In the genomic region with DNA sequence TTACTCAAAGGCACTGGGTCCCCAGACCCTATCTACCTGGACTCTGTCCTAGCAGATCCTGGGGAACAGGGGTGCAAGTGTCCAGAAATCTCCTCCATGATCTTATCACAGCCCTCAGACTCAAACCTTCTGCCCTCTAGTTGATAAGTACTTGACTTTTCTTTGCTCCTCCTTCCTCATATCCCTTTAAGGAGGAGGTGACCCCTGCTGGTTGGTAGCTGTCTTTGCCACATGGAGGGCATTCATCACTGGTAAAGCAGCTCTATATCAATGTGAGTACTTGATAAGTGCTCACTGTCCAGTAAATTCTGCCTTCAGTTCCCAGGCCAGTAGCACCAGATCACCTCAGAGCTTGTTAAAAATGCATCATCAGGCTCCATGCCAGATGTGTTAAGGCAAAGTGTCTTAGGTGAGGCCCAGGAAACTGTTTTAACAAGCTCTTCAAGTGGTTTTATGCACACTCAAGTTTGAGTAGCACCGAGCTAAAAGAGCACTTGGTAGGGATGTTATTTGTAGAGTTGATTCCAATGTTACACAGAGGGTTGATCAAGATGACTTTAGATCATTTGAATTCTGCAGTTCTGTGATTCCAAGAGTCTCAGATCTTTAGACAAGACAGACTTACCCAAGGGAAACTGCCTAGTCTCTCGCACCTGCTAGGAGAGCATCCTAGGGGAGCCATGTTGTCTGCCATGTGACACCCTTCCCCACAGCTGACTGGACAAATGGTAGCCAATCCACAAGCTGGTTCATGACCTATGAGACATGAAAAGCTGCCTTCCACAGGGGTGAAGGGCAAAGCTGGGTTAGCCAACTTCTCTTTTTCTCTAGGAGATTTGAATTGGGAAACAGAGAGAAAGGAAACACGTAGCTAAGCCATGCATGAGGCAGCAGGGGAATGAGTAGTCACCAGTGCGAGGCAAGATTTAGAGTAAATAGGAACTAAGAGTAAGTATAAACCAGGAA, we compare ENCODE assay signal across 1 cellular context.
TF ChIP-seq lines count a peak whose summit lies in the region.

No MANE protein-coding gene starts in this region.

TF ChIP-seq in GM23338, 12 proteins besides CTCF, POLR2A, EP300 and RAD21 (continued from another document):
- TF ChIP-seq, protein P1, sequence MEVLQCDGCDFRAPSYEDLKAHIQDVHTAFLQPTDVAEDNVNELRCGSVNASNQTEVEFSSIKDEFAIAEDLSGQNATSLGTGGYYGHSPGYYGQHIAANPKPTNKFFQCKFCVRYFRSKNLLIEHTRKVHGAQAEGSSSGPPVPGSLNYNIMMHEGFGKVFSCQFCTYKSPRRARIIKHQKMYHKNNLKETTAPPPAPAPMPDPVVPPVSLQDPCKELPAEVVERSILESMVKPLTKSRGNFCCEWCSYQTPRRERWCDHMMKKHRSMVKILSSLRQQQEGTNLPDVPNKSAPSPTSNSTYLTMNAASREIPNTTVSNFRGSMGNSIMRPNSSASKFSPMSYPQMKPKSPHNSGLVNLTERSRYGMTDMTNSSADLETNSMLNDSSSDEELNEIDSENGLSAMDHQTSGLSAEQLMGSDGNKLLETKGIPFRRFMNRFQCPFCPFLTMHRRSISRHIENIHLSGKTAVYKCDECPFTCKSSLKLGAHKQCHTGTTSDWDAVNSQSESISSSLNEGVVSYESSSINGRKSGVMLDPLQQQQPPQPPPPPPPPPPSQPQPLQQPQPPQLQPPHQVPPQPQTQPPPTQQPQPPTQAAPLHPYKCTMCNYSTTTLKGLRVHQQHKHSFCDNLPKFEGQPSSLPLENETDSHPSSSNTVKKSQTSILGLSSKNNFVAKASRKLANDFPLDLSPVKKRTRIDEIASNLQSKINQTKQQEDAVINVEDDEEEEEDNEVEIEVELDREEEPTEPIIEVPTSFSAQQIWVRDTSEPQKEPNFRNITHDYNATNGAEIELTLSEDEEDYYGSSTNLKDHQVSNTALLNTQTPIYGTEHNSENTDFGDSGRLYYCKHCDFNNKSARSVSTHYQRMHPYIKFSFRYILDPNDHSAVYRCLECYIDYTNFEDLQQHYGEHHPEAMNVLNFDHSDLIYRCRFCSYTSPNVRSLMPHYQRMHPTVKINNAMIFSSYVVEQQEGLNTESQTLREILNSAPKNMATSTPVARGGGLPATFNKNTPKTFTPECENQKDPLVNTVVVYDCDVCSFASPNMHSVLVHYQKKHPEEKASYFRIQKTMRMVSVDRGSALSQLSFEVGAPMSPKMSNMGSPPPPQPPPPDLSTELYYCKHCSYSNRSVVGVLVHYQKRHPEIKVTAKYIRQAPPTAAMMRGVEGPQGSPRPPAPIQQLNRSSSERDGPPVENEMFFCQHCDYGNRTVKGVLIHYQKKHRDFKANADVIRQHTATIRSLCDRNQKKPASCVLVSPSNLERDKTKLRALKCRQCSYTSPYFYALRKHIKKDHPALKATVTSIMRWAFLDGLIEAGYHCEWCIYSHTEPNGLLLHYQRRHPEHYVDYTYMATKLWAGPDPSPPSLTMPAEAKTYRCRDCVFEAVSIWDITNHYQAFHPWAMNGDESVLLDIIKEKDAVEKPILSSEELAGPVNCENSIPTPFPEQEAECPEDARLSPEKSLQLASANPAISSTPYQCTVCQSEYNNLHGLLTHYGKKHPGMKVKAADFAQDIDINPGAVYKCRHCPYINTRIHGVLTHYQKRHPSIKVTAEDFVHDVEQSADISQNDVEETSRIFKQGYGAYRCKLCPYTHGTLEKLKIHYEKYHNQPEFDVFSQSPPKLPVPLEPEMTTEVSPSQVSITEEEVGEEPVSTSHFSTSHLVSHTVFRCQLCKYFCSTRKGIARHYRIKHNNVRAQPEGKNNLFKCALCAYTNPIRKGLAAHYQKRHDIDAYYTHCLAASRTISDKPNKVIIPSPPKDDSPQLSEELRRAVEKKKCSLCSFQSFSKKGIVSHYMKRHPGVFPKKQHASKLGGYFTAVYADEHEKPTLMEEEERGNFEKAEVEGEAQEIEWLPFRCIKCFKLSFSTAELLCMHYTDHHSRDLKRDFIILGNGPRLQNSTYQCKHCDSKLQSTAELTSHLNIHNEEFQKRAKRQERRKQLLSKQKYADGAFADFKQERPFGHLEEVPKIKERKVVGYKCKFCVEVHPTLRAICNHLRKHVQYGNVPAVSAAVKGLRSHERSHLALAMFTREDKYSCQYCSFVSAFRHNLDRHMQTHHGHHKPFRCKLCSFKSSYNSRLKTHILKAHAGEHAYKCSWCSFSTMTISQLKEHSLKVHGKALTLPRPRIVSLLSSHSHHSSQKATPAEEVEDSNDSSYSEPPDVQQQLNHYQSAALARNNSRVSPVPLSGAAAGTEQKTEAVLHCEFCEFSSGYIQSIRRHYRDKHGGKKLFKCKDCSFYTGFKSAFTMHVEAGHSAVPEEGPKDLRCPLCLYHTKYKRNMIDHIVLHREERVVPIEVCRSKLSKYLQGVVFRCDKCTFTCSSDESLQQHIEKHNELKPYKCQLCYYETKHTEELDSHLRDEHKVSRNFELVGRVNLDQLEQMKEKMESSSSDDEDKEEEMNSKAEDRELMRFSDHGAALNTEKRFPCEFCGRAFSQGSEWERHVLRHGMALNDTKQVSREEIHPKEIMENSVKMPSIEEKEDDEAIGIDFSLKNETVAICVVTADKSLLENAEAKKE (CRISPR knock-in tag; IDR thresholded peaks at IDR 0.05) = no peak
- TF ChIP-seq ZNF331 (CRISPR knock-in tag; IDR thresholded peaks at IDR 0.05; ENCODE audit: low read depth) = no peak
- no peak for TF ChIP-seq CREB1 (CRISPR knock-in tag; IDR thresholded peaks at IDR 0.05; ENCODE audit: low read depth)
- TF ChIP-seq, protein P2, sequence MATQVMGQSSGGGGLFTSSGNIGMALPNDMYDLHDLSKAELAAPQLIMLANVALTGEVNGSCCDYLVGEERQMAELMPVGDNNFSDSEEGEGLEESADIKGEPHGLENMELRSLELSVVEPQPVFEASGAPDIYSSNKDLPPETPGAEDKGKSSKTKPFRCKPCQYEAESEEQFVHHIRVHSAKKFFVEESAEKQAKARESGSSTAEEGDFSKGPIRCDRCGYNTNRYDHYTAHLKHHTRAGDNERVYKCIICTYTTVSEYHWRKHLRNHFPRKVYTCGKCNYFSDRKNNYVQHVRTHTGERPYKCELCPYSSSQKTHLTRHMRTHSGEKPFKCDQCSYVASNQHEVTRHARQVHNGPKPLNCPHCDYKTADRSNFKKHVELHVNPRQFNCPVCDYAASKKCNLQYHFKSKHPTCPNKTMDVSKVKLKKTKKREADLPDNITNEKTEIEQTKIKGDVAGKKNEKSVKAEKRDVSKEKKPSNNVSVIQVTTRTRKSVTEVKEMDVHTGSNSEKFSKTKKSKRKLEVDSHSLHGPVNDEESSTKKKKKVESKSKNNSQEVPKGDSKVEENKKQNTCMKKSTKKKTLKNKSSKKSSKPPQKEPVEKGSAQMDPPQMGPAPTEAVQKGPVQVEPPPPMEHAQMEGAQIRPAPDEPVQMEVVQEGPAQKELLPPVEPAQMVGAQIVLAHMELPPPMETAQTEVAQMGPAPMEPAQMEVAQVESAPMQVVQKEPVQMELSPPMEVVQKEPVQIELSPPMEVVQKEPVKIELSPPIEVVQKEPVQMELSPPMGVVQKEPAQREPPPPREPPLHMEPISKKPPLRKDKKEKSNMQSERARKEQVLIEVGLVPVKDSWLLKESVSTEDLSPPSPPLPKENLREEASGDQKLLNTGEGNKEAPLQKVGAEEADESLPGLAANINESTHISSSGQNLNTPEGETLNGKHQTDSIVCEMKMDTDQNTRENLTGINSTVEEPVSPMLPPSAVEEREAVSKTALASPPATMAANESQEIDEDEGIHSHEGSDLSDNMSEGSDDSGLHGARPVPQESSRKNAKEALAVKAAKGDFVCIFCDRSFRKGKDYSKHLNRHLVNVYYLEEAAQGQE (IDR thresholded peaks at IDR 0.05; ENCODE audit: unreplicated experiment) = no peak
- TF ChIP-seq STAT1 (IDR thresholded peaks at IDR 0.05; ENCODE audit: unreplicated experiment) = no peak
- TF ChIP-seq EZH2 (IDR thresholded peaks at IDR 0.05; ENCODE audit: low read depth, unreplicated experiment) = no peak
